In genomic region chr7:73829921-73830617, GRCh38 we compare ENCODE assay signal across 13 cellular contexts. TPM values are rescaled to one million over a fixed set of nuclear protein-coding genes. Genes with fewer than 3 reads are reported as not detected.
DNase-seq lines count a peak whose midpoint lies in the region; ATAC-seq and TF ChIP-seq lines count a peak whose summit lies in the region.
"Had no signal": no experiment of that assay in that cellular context is flagged by ENCODE, and none has a peak within 500 bp of the region (broad histone marks: within the 10 kb centered on the region; RNA-seq: fewer than 3 reads in every experiment).

No MANE protein-coding gene starts in this region.

- ATAC-seq in HG03520 (IDR thresholded peaks at IDR 0.05; ENCODE audit: unreplicated experiment), result no peak
- ATAC-seq: gastrocnemius medialis had no signal

- H3K9ac ChIP-seq in duodenal mucosa (ENCODE audit: low read depth in 1 of 2, low read length in 2 of 2) (peak overlapping the region; percentile 85 to 99), mucosa of rectum (ENCODE audit: low read depth in 1 of 2, low read length in 2 of 2) (peak overlapping the region; percentile 99)

- no peak overlapping the region for H3K4me3 Mint-ChIP-seq in HFFc6

- intact Hi-C loops in A673 (cut with micrococcal nuclease; ENCODE audit: unreplicated experiment), result no loop called here

- POLR2A ChIA-PET in A673 (lab: Charles Lee; ENCODE audit: low non-redundant PET), result no interaction called here

- H3K27me3 ChIP-seq in A673 (replicated peaks; ENCODE audit: insufficient read depth, low read depth, low read length, poor library complexity) (no peaks in the 10 kb centered on the region), duodenal mucosa (ENCODE audit: control insufficient read depth in 1 of 2, insufficient read depth in 2 of 2, low read length in 2 of 2) (no peaks in the 10 kb centered on the region), mucosa of rectum (ENCODE audit: control insufficient read depth in 2 of 2, insufficient read depth in 2 of 2, low read length in 2 of 2) (peaks cover 0 to 3% of the 10 kb centered on the region in 2 donors)
- H3K27me3 ChIP-seq: cardiac muscle cell, gastrocnemius medialis had no signal

- H3K27ac ChIP-seq in A673 (ENCODE audit: low read depth, low read length, poor library complexity, severe bottlenecking) (no peak overlapping the region), duodenal mucosa (ENCODE audit: low read depth, low read length) (peak overlapping the region; percentile 98), mucosa of rectum (ENCODE audit: low read depth in 2 of 2, low read length in 2 of 2) (peak overlapping the region; percentile 99 to 100), coronary artery (no peak overlapping the region)
- H3K27ac ChIP-seq: cardiac muscle cell, gastrocnemius medialis had no signal

- H3K36me3 ChIP-seq in A673 (ENCODE audit: insufficient read depth, low read length, poor library complexity, severe bottlenecking) (no peaks in the 10 kb centered on the region), duodenal mucosa (ENCODE audit: control insufficient read depth in 1 of 2, insufficient read depth in 2 of 2, low read length in 2 of 2) (peaks cover 0 to 3% of the 10 kb centered on the region in 2 donors), mucosa of rectum (ENCODE audit: control insufficient read depth in 2 of 2, insufficient read depth in 2 of 2, low read length in 2 of 2) (peaks cover 7 to 8% of the 10 kb centered on the region in 2 donors)
- H3K36me3 ChIP-seq: cardiac muscle cell, gastrocnemius medialis had no signal

- no peaks in the 10 kb centered on the region for H3K36me3 Mint-ChIP-seq in HFFc6 (ENCODE audit: low read depth)

- no peak overlapping the region for H3K27ac Mint-ChIP-seq in HFFc6
- H3K27ac Mint-ChIP-seq: activated T-helper 2 cell treated with anti-CD3 and anti-CD28 coated beads, Interferon-gamma antibody, Interleukin-2, Interleukin-4, amounts not matched to agents 10 μg/mL and 5 μg/mL and 100 μg/mL, durations not matched to agents 14 hours and 24 hours and 36 hours; CD14-positive monocyte had no signal

- peaks cover 5% of the 10 kb centered on the region; the same call in 1 of the 2 replicates for H3K27me3 Mint-ChIP-seq in HFFc6 (ENCODE audit: insufficient read depth)

- no peak for DNase-seq in A673 (ENCODE audit: low spot score)
- no peak for DNase-seq in HFFc6
- DNase-seq in coronary artery (ENCODE audit: low spot score), result no peak
- DNase-seq in cerebellar cortex (ENCODE audit: low spot score), result no peak
- DNase-seq in cerebellum (ENCODE audit: low spot score), result no peak
- DNase-seq: gastrocnemius medialis, NCI-H2081 had no signal

- CTCF ChIA-PET in A673 (lab: Charles Lee), result no interaction called here

- H3K4me1 ChIP-seq in A673 (ENCODE audit: insufficient read depth, low read length, poor library complexity, severe bottlenecking), result no peaks in the 10 kb centered on the region
- peaks cover 30 to 50% of the 10 kb centered on the region in 2 donors for H3K4me1 ChIP-seq in duodenal mucosa (ENCODE audit: control insufficient read depth in 1 of 2, insufficient read depth in 2 of 2, low read length in 2 of 2)
- H3K4me1 ChIP-seq in mucosa of rectum (ENCODE audit: control insufficient read depth in 2 of 2, insufficient read depth in 2 of 2, low read length in 2 of 2), result peaks cover 39 to 51% of the 10 kb centered on the region in 2 donors

- H3K4me3 ChIP-seq in A673 (ENCODE audit: low read depth, low read length, poor library complexity, severe bottlenecking), result no peak overlapping the region
- peak overlapping the region; percentile 90 to 92 for H3K4me3 ChIP-seq in duodenal mucosa (ENCODE audit: low read depth in 1 of 2, low read length in 2 of 2)
- peak overlapping the region; percentile 84 to 89 for H3K4me3 ChIP-seq in mucosa of rectum (ENCODE audit: low read length in 2 of 2)
- H3K4me3 ChIP-seq in coronary artery, result no peak overlapping the region
- H3K4me3 ChIP-seq: cardiac muscle cell, gastrocnemius medialis had no signal

- no peaks in the 10 kb centered on the region for H3K9me3 ChIP-seq in A673 (ENCODE audit: low read depth, low read length, poor library complexity, severe bottlenecking)
- no peaks in the 10 kb centered on the region for H3K9me3 ChIP-seq in duodenal mucosa (ENCODE audit: control insufficient read depth in 1 of 2, low read length in 2 of 2)
- no peaks in the 10 kb centered on the region for H3K9me3 ChIP-seq in mucosa of rectum (ENCODE audit: control insufficient read depth in 2 of 2, low read length in 2 of 2)
- H3K9me3 ChIP-seq: gastrocnemius medialis had no signal

- BruUV-seq in A673 (replicated peaks; lab: Mats Ljungman, UMichigan), result no TSS peak

- TF ChIP-seq CTCF in A673 (conservative IDR thresholded peaks at IDR 0.05; ENCODE audit: low read depth, low read length), result 0 out of 2 replicates have a peak, but pooled peaks have one; percentile 23
- TF ChIP-seq CTCF in HFFc6 (IDR thresholded peaks at IDR 0.05), result 0 out of 2 replicates have a peak, but pooled peaks have one; percentile 28
- TF ChIP-seq CTCF in coronary artery (IDR thresholded peaks at IDR 0.05), result no peak

- peaks cover 40% of the 10 kb centered on the region for H3K4me1 Mint-ChIP-seq in HFFc6 (ENCODE audit: low read depth)

- no peaks in the 10 kb centered on the region for H3K9me3 Mint-ChIP-seq in HFFc6
- H3K9me3 Mint-ChIP-seq: activated T-helper 2 cell treated with anti-CD3 and anti-CD28 coated beads, Interferon-gamma antibody, Interleukin-2, Interleukin-4, amounts not matched to agents 10 μg/mL and 5 μg/mL and 100 μg/mL, durations not matched to agents 14 hours and 24 hours and 36 hours had no signal

RNA-seq across cellular contexts. Expression of gene CLDN4, which starts 0.7 kb away (rescaled TPM):
- total RNA-seq in A673 (2021), result 0.11 and 0.17 TPM in 2 replicates
- total RNA-seq in HFFc6 (2021; fragmentation: NEBNext Ultra II Directional; extraction: Animal tissue kit (Norgen Biotek cat#: 25700)), result under 1 TPM; 0.05 to 0.47 (median 0.32) TPM
- 2.7 TPM for total RNA-seq in cerebellum
- total RNA-seq: activated T-helper 2 cell treated with anti-CD3 and anti-CD28 coated beads, Interferon-gamma antibody, Interleukin-2, Interleukin-4, amounts not matched to agents 10 μg/mL and 5 μg/mL and 100 μg/mL, durations not matched to agents 14 hours and 24 hours and 36 hours had no signal

RNA-seq across cellular contexts. Expression of gene METTL27, which starts 12.2 kb away (rescaled TPM):
- total RNA-seq in A673 (2021) (0.85 TPM in 1 of 2 replicates, not detected in the other), cerebellum (2.5 TPM)
- total RNA-seq in HFFc6 (2021; fragmentation: NEBNext Ultra II Directional; extraction: Animal tissue kit (Norgen Biotek cat#: 25700)), result 1 to 10 TPM; 3.9 to 7.2 (median 6.0) TPM

RNA-seq across cellular contexts. Expression of gene TMEM270, which starts 30.9 kb away (rescaled TPM):
- total RNA-seq in A673 (2021), result not detected in 2 replicates
- not detected for total RNA-seq in HFFc6 (2021; fragmentation: NEBNext Ultra II Directional; extraction: Animal tissue kit (Norgen Biotek cat#: 25700))
- total RNA-seq in cerebellum, result not detected
- total RNA-seq: activated T-helper 2 cell treated with anti-CD3 and anti-CD28 coated beads, Interferon-gamma antibody, Interleukin-2, Interleukin-4, amounts not matched to agents 10 μg/mL and 5 μg/mL and 100 μg/mL, durations not matched to agents 14 hours and 24 hours and 36 hours; cardiac muscle cell; gastrocnemius medialis had no signal

RNA-seq across cellular contexts. Expression of gene CLDN3, which starts 60.0 kb away (rescaled TPM):
- total RNA-seq in A673 (2021), result not detected in 2 replicates
- not detected for total RNA-seq in HFFc6 (2021; fragmentation: NEBNext Ultra II Directional; extraction: Animal tissue kit (Norgen Biotek cat#: 25700))
- total RNA-seq in cerebellum, result 0.36 TPM
- total RNA-seq: activated T-helper 2 cell treated with anti-CD3 and anti-CD28 coated beads, Interferon-gamma antibody, Interleukin-2, Interleukin-4, amounts not matched to agents 10 μg/mL and 5 μg/mL and 100 μg/mL, durations not matched to agents 14 hours and 24 hours and 36 hours had no signal

Comparison
In these comparisons a context has a peak if more than half of its experiments do, and no peak if none do; other contexts are left out.
1. H3K27ac ChIP-seq: peak in duodenal mucosa (single experiment) and mucosa of rectum (2 of 2); none in A673 (single experiment) and coronary artery (0 of 2).
2. H3K4me3 ChIP-seq: peak in duodenal mucosa (2 of 2) and mucosa of rectum (2 of 2); none in A673 (single experiment) and coronary artery (single experiment).